In the genomic region with DNA sequence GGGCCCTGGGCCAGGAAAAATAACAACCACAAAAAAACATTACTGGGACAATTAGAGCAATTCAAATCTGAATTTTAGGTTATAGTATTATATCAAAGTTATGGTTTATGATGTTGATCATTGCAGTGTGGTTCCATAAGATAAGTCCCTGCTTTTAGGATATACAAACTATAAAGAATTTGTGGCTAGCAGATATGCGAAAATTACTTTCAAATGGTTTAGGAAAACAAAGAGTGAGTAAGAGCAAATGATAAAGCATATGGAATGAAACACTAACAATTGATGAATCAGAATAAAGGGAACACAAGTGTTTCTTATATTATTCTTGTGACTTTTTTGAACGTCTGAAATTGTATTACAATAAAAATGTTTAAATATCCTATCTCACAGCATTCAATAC, we compare ENCODE assay signal across 25 cellular contexts.
"Had no signal": no experiment of that assay in that cellular context is flagged by ENCODE, and none has a peak within 500 bp of the region (broad histone marks: within the 10 kb centered on the region; RNA-seq: fewer than 3 reads in every experiment).

No MANE protein-coding gene starts in this region.

- H3K9me3 Mint-ChIP-seq: activated CD4-positive, alpha-beta T cell treated with anti-CD3 and anti-CD28 coated beads, Interleukin-2, amount 10 ng/mL, durations not matched to agents 24 days and 14 days; activated CD8-positive, alpha-beta T cell treated with anti-CD3 and anti-CD28 coated beads for 36 hours; activated naive CD8-positive, alpha-beta T cell treated with anti-CD3 and anti-CD28 coated beads, Interleukin-2, amount 50 U/mL, for 24 hours; natural killer cell had no signal

- H3K9me3 ChIP-seq: breast epithelium, gastroesophageal sphincter, heart left ventricle, sigmoid colon, upper lobe of right lung had no signal

- H3K27ac ChIP-seq: breast epithelium, coronary artery, epithelial cell of prostate, gastroesophageal sphincter, heart left ventricle, sigmoid colon, upper lobe of right lung, VCaP had no signal

- H3K27ac Mint-ChIP-seq: activated CD4-positive, alpha-beta T cell treated with anti-CD3 and anti-CD28 coated beads, Interleukin-2, amount 10 ng/mL, durations not matched to agents 24 days and 14 days; activated CD8-positive, alpha-beta memory T cell treated with anti-CD3 and anti-CD28 coated beads, Interleukin-2, amount 10 ng/mL, durations not matched to agents 7 days and 5 days; activated CD8-positive, alpha-beta T cell treated with anti-CD3 and anti-CD28 coated beads for 36 hours; activated naive CD8-positive, alpha-beta T cell treated with anti-CD3 and anti-CD28 coated beads, Interleukin-2, amount 50 U/mL, for 24 hours; natural killer cell; progenitor cell of endocrine pancreas had no signal

- DNase-seq: activated CD4-positive, alpha-beta T cell treated with anti-CD3 and anti-CD28 coated beads, Interleukin-2, amount 10 ng/mL, durations not matched to agents 24 days and 14 days; activated CD8-positive, alpha-beta memory T cell treated with anti-CD3 and anti-CD28 coated beads, Interleukin-2, amount 10 ng/mL, durations not matched to agents 7 days and 5 days; activated CD8-positive, alpha-beta T cell treated with anti-CD3 and anti-CD28 coated beads for 36 hours; activated effector memory CD4-positive, alpha-beta T cell treated with anti-CD3 and anti-CD28 coated beads, Interleukin-2, amount 50 U/mL, for 16 hours; activated naive CD4-positive, alpha-beta T cell treated with anti-CD3 and anti-CD28 coated beads, Interleukin-2, amount 50 U/mL, for 16 hours; activated naive CD8-positive, alpha-beta T cell treated with anti-CD3 and anti-CD28 coated beads, Interleukin-2, amount 50 U/mL, for 24 hours; activated T-cell treated with anti-CD3 and anti-CD28 coated beads for 4 hours; aorta; heart left ventricle; left ventricle myocardium superior; midbrain; natural killer cell; retina; sigmoid colon; stimulated activated CD4-positive, alpha-beta T cell treated with anti-CD3 and anti-CD28 coated beads, Interleukin-4, amount 100 ng/mL, for 24 hours; stimulated activated naive CD4-positive, alpha-beta T cell treated with Interleukin-2 at 50 U/mL for 16 hours; upper lobe of right lung had no signal

- ATAC-seq: activated CD4-positive, CD25-positive, alpha-beta regulatory T cell treated with anti-CD3 and anti-CD28 coated beads, Interleukin-2, amount 50 U/mL, for 24 hours; activated CD8-positive, alpha-beta memory T cell treated with anti-CD3 and anti-CD28 coated beads, Interleukin-2, amount 10 ng/mL, durations not matched to agents 7 days and 5 days; activated CD8-positive, alpha-beta T cell treated with anti-CD3 and anti-CD28 coated beads for 36 hours; activated naive CD8-positive, alpha-beta T cell treated with anti-CD3 and anti-CD28 coated beads, Interleukin-2, amount 50 U/mL, for 24 hours; gastroesophageal sphincter; heart left ventricle; left ventricle myocardium superior; natural killer cell; upper lobe of right lung had no signal

- H3K36me3 Mint-ChIP-seq: activated CD8-positive, alpha-beta memory T cell treated with anti-CD3 and anti-CD28 coated beads, Interleukin-2, amount 10 ng/mL, durations not matched to agents 7 days and 5 days; natural killer cell had no signal

- H3K4me3 Mint-ChIP-seq: activated CD4-positive, alpha-beta T cell treated with anti-CD3 and anti-CD28 coated beads, Interleukin-2, amount 10 ng/mL, durations not matched to agents 24 days and 14 days; activated CD8-positive, alpha-beta memory T cell treated with anti-CD3 and anti-CD28 coated beads, Interleukin-2, amount 10 ng/mL, durations not matched to agents 7 days and 5 days; activated CD8-positive, alpha-beta T cell treated with anti-CD3 and anti-CD28 coated beads for 36 hours; activated naive CD8-positive, alpha-beta T cell treated with anti-CD3 and anti-CD28 coated beads, Interleukin-2, amount 50 U/mL, for 24 hours; natural killer cell had no signal

- FAIRE-seq: islet of Langerhans had no signal

- H3K4me3 ChIP-seq: breast epithelium, coronary artery, gastroesophageal sphincter, heart left ventricle, sigmoid colon, upper lobe of right lung had no signal

- H3K27me3 ChIP-seq: breast epithelium, gastroesophageal sphincter, heart left ventricle, sigmoid colon, upper lobe of right lung had no signal

- H3K36me3 ChIP-seq: breast epithelium, gastroesophageal sphincter, heart left ventricle, sigmoid colon, upper lobe of right lung had no signal

- H3K4me1 Mint-ChIP-seq: activated naive CD8-positive, alpha-beta T cell treated with anti-CD3 and anti-CD28 coated beads, Interleukin-2, amount 50 U/mL, for 24 hours; natural killer cell had no signal

- H3K4me1 ChIP-seq: breast epithelium, upper lobe of right lung had no signal

- H3K27me3 Mint-ChIP-seq: activated CD8-positive, alpha-beta memory T cell treated with anti-CD3 and anti-CD28 coated beads, Interleukin-2, amount 10 ng/mL, durations not matched to agents 7 days and 5 days; activated CD8-positive, alpha-beta T cell treated with anti-CD3 and anti-CD28 coated beads for 36 hours; activated naive CD8-positive, alpha-beta T cell treated with anti-CD3 and anti-CD28 coated beads, Interleukin-2, amount 50 U/mL, for 24 hours; progenitor cell of endocrine pancreas had no signal
